ENCODE assay signal across 32 cellular contexts in genomic region chr2:1970341-1970740, GRCh38.
"Had no signal": no experiment of that assay in that cellular context is flagged by ENCODE, and none has a peak within 500 bp of the region (broad histone marks: within the 10 kb centered on the region; RNA-seq: fewer than 3 reads in every experiment).

No MANE protein-coding gene starts in this region.

- H3K36me3 ChIP-seq: ascending aorta, breast epithelium, cardiac muscle cell, colonic mucosa, esophagus muscularis mucosa, gastrocnemius medialis, WERI-Rb-1 had no signal

- H3K27me3 Mint-ChIP-seq: activated B cell treated with CpG ODN at 0.5 μM for 24 hours; activated naive CD4-positive, alpha-beta T cell treated with anti-CD3 and anti-CD28 coated beads, Interleukin-2, amount 50 U/mL, for 24 hours; activated naive CD8-positive, alpha-beta T cell treated with anti-CD3 and anti-CD28 coated beads for 36 hours; activated T-helper 17 cell treated with anti-CD3 and anti-CD28 coated beads, Interleukin-2, amount 50 U/mL, for 72 hours had no signal

- H3K9me3 Mint-ChIP-seq: activated B cell treated with CpG ODN at 0.5 μM for 24 hours; activated CD8-positive, alpha-beta T cell treated with anti-CD3 and anti-CD28 coated beads for 36 hours; activated naive CD4-positive, alpha-beta T cell treated with anti-CD3 and anti-CD28 coated beads, Interleukin-2, amount 50 U/mL, for 24 hours; activated naive CD8-positive, alpha-beta T cell treated with anti-CD3 and anti-CD28 coated beads for 36 hours; activated T-cell treated with anti-CD3 and anti-CD28 coated beads, Interleukin-2, amount 50 U/mL, for 4 hours; activated T-helper 17 cell treated with anti-CD3 and anti-CD28 coated beads, Interleukin-2, amount 50 U/mL, for 72 hours; brain; endodermal cell; T-helper 2 cell treated with Interferon-gamma antibody and Interleukin-4, amounts not matched to agents 5 μg/mL and 100 μg/mL, for 36 hours had no signal

- DNase-seq: activated B cell treated with CpG ODN at 0.5 μM for 24 hours; activated CD4-positive, alpha-beta T cell treated with anti-CD3 and anti-CD28 coated beads for 48 hours; activated CD4-positive, alpha-beta T cell treated with anti-CD3 and anti-CD28 coated beads, Interleukin-2, amount 50 U/mL, for 1 hour; activated CD4-positive, alpha-beta T cell treated with anti-CD3 and anti-CD28 coated beads, Interleukin-2, amount 50 U/mL, for 48 hours; activated CD8-positive, alpha-beta memory T cell treated with anti-CD3 and anti-CD28 coated beads for 24 hours; activated CD8-positive, alpha-beta T cell treated with anti-CD3 and anti-CD28 coated beads for 36 hours; activated effector memory CD4-positive, alpha-beta T cell treated with Interleukin-2 at 50 U/mL for 16 hours; activated gamma-delta T cell treated with Interleukin-2 at 50 U/mL for 16 hours; activated naive CD4-positive, alpha-beta T cell treated with Interleukin-2 at 50 U/mL for 16 hours; activated naive CD8-positive, alpha-beta T cell treated with anti-CD3 and anti-CD28 coated beads for 36 hours; activated T-cell treated with anti-CD3 and anti-CD28 coated beads, Interleukin-2, amount 50 U/mL, for 4 hours; central memory CD4-positive, alpha-beta T cell; cerebellar nuclear complex; colonic mucosa; effector memory CD4-positive, alpha-beta T cell; endodermal cell; foreskin keratinocyte; gastrocnemius medialis; glutamatergic neuron; SW 1271; T-helper 1 cell; T-helper 17 cell; T1000; WERI-Rb-1 had no signal

- H3K4me3 ChIP-seq: ascending aorta, breast epithelium, cardiac muscle cell, colonic mucosa, esophagus muscularis mucosa, gastrocnemius medialis had no signal

- H3K4me3 Mint-ChIP-seq: activated B cell treated with CpG ODN at 0.5 μM for 24 hours; activated CD8-positive, alpha-beta T cell treated with anti-CD3 and anti-CD28 coated beads for 36 hours; activated naive CD4-positive, alpha-beta T cell treated with anti-CD3 and anti-CD28 coated beads, Interleukin-2, amount 50 U/mL, for 24 hours; activated naive CD8-positive, alpha-beta T cell treated with anti-CD3 and anti-CD28 coated beads for 36 hours; activated T-cell treated with anti-CD3 and anti-CD28 coated beads, Interleukin-2, amount 50 U/mL, for 4 hours; activated T-helper 17 cell treated with anti-CD3 and anti-CD28 coated beads, Interleukin-2, amount 50 U/mL, for 72 hours; brain; endodermal cell; T-helper 17 cell; T-helper 2 cell treated with Interferon-gamma antibody and Interleukin-4, amounts not matched to agents 5 μg/mL and 100 μg/mL, for 36 hours had no signal

- H3K27ac Mint-ChIP-seq: activated B cell treated with CpG ODN at 0.5 μM for 24 hours; activated CD8-positive, alpha-beta T cell treated with anti-CD3 and anti-CD28 coated beads for 36 hours; activated naive CD4-positive, alpha-beta T cell treated with anti-CD3 and anti-CD28 coated beads, Interleukin-2, amount 50 U/mL, for 24 hours; activated naive CD8-positive, alpha-beta T cell treated with anti-CD3 and anti-CD28 coated beads for 36 hours; activated T-helper 17 cell treated with anti-CD3 and anti-CD28 coated beads, Interleukin-2, amount 50 U/mL, for 72 hours; endodermal cell; T-helper 17 cell; T-helper 2 cell treated with Interferon-gamma antibody and Interleukin-4, amounts not matched to agents 5 μg/mL and 100 μg/mL, for 36 hours had no signal

- H3K27me3 ChIP-seq: ascending aorta, cardiac muscle cell, colonic mucosa, esophagus muscularis mucosa, foreskin keratinocyte, gastrocnemius medialis had no signal

- H3K9me3 ChIP-seq: ascending aorta, breast epithelium, colonic mucosa, esophagus muscularis mucosa, gastrocnemius medialis had no signal

- H3K4me1 Mint-ChIP-seq: activated B cell treated with CpG ODN at 0.5 μM for 24 hours; activated naive CD4-positive, alpha-beta T cell treated with anti-CD3 and anti-CD28 coated beads, Interleukin-2, amount 50 U/mL, for 24 hours; activated naive CD8-positive, alpha-beta T cell treated with anti-CD3 and anti-CD28 coated beads for 36 hours; activated T-helper 17 cell treated with anti-CD3 and anti-CD28 coated beads, Interleukin-2, amount 50 U/mL, for 72 hours; T-helper 17 cell had no signal

- H3K4me1 ChIP-seq: ascending aorta, breast epithelium, colonic mucosa, esophagus muscularis mucosa, foreskin keratinocyte, gastrocnemius medialis had no signal

- H3K27ac ChIP-seq: ascending aorta, breast epithelium, cardiac muscle cell, colonic mucosa, esophagus muscularis mucosa, foreskin keratinocyte, gastrocnemius medialis, WERI-Rb-1 had no signal

- H3K36me3 Mint-ChIP-seq: activated naive CD4-positive, alpha-beta T cell treated with anti-CD3 and anti-CD28 coated beads, Interleukin-2, amount 50 U/mL, for 24 hours; activated naive CD8-positive, alpha-beta T cell treated with anti-CD3 and anti-CD28 coated beads for 36 hours; brain had no signal
